2 cellular contexts compared by ENCODE assay signal in genomic region chr7:128919881-128920789, GRCh38.
TF ChIP-seq lines count a peak whose summit lies in the region.

No MANE protein-coding gene starts in this region.

TF ChIP-seq in IMR-90, 13 proteins besides CTCF, POLR2A, EP300 and RAD21:
- TF ChIP-seq RFX5 (IDR thresholded peaks at IDR 0.05; ENCODE audit: low read depth, low read length) (no peak), CHD1 (IDR thresholded peaks at IDR 0.05; ENCODE audit: low read depth, low read length) (no peak), SMC3 (IDR thresholded peaks at IDR 0.05; ENCODE audit: low read depth, low read length) (no peak), RCOR1 (IDR thresholded peaks at IDR 0.05; ENCODE audit: insufficient replicate concordance, low read length) (no peak), CEBPB (IDR thresholded peaks at IDR 0.05; ENCODE audit: low read depth, low read length) (no peak), USF2 (IDR thresholded peaks at IDR 0.05; ENCODE audit: low read depth, low read length) (no peak), BHLHE40 (IDR thresholded peaks at IDR 0.05; ENCODE audit: low read depth, low read length) (no peak), NFE2L2 (IDR thresholded peaks at IDR 0.05; ENCODE audit: low read depth, low read length) (no peak), FOS (IDR thresholded peaks at IDR 0.05; ENCODE audit: low read depth, low read length) (no peak), MAFK (IDR thresholded peaks at IDR 0.05; ENCODE audit: low read depth, low read length) (no peak), MAZ (IDR thresholded peaks at IDR 0.05; ENCODE audit: borderline replicate concordance, low read depth, low read length) (no peak), ELK1 (IDR thresholded peaks at IDR 0.05; ENCODE audit: borderline replicate concordance, low read depth, low read length) (no peak), MXI1 (IDR thresholded peaks at IDR 0.05; ENCODE audit: borderline replicate concordance, low read depth, low read length) (no peak)
TF ChIP-seq in IMR-90: peak in this region for 0.

TF ChIP-seq in H1, 55 proteins besides CTCF, POLR2A, EP300 and RAD21:
- TF ChIP-seq TEAD4 (IDR thresholded peaks at IDR 0.05; ENCODE audit: low read depth, low read length), result 0 out of 2 replicates have a peak, but pooled peaks have one; percentile 31
- TF ChIP-seq SP1 (IDR thresholded peaks at IDR 0.05; ENCODE audit: low read depth, low read length), result no peak
